7 cellular contexts compared by ENCODE assay signal in the genomic region with DNA sequence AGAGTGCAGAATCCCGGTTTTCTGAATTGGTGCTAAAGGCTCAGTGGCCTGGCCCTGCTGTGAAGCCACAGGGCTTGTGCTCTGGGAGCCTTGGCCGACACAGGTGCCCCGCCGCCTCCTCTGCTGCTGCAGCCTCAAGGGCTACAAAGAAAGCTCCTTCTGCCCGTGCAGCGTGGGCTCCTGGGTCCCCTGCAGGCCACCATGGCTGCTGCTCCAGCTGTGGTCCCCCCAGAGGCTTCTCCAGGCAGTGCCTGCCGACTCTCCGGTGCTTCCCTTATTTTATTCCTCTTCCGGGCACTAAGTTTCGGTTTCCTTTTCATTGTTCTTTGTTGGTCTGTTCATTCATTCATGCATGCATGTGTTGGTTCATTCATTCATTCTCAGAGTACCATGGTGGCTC. TPM values are rescaled to one million over a fixed set of nuclear protein-coding genes. Genes with fewer than 3 reads are reported as not detected.
DNase-seq lines count a peak whose midpoint lies in the region; ATAC-seq, FAIRE-seq and TF ChIP-seq lines count a peak whose summit lies in the region.

No MANE protein-coding gene starts in this region.

- H3K4me3 ChIP-seq in HEK293 (ENCODE audit: low read depth, low read length), result no peak overlapping the region

- peak overlapping the region; percentile 69 for H3K27ac Mint-ChIP-seq in activated B cell treated with CpG ODN at 0.5 μM for 24 hours
- peak overlapping the region; percentile 19 to 32 for H3K27ac Mint-ChIP-seq in natural killer cell treated with Interleukin-12 subunit alpha and Interleukin-12 subunit beta and Interleukin-15 and Interleukin-18, amount 100 ng/mL, for 72 hours

- no peak for TF ChIP-seq POLR2A in GM12892 (IDR thresholded peaks at IDR 0.05; ENCODE audit: low read depth, low read length)

- ATAC-seq in activated B cell treated with CpG ODN at 0.5 μM for 24 hours (ENCODE audit: low read depth) (no peak), HG03045 (IDR thresholded peaks at IDR 0.05; ENCODE audit: unreplicated experiment) (no peak)
- peak; percentile 42 to 72 for ATAC-seq in natural killer cell treated with Interleukin-12 subunit alpha and Interleukin-12 subunit beta and Interleukin-15 and Interleukin-18, amount 100 ng/mL, for 72 hours

- intact Hi-C loops in activated B cell treated with CpG ODN at 0.5 μM for 24 hours (cut with micrococcal nuclease), result no loop called here

- H3K4me3 Mint-ChIP-seq in activated B cell treated with CpG ODN at 0.5 μM for 24 hours, result peak overlapping the region; percentile 2
- H3K4me3 Mint-ChIP-seq in natural killer cell treated with Interleukin-12 subunit alpha and Interleukin-12 subunit beta and Interleukin-15 and Interleukin-18, amount 100 ng/mL, for 72 hours, result peak overlapping the region; percentile 66

- peaks cover 0 to 4% of the 10 kb centered on the region in 2 experiments; a peak in 1 of 3 replicates for H3K36me3 ChIP-seq in HEK293 (ENCODE audit: control insufficient read depth in 2 of 2, insufficient read depth in 1 of 2, low read length in 2 of 2)

- TF ChIP-seq CTCF in HEK293 (tag by site-specific recombination; IDR thresholded peaks at IDR 0.05) (0 out of 2 replicates have a peak, but pooled peaks have one; percentile 21), activated B cell treated with CpG ODN at 0.5 μM for 24 hours (IDR thresholded peaks at IDR 0.05) (no peak)

- H3K9me3 ChIP-seq in HEK293 (ENCODE audit: control insufficient read depth, insufficient read depth, low read depth, low read length), result no peaks in the 10 kb centered on the region

- no peak for FAIRE-seq in GM12892 (lab: Jason Lieb, UNC)

- POLR2A ChIA-PET in HEK293 (lab: Yijun Ruan, JAX) (no interaction called here), activated B cell treated with CpG ODN at 0.5 μM for 24 hours (lab: Charles Lee) (interaction anchor here (1.0 to 13.5 kb wide), 2 partner anchors 9 to 16 kb away, joined by 3 to 307 read pairs; no protein-coding TSS in a partner anchor)

- no peaks in the 10 kb centered on the region for H3K4me1 ChIP-seq in HEK293 (ENCODE audit: control insufficient read depth, insufficient read depth, low read length)

- no peaks in the 10 kb centered on the region for H3K9me3 Mint-ChIP-seq in activated B cell treated with CpG ODN at 0.5 μM for 24 hours
- H3K9me3 Mint-ChIP-seq in natural killer cell treated with Interleukin-12 subunit alpha and Interleukin-12 subunit beta and Interleukin-15 and Interleukin-18, amount 100 ng/mL, for 72 hours, result no peaks in the 10 kb centered on the region

- H3K27ac ChIP-seq in HEK293 (ENCODE audit: extremely low read depth, low read depth, low read length), result no peak overlapping the region

- peaks cover 8% of the 10 kb centered on the region for H3K36me3 Mint-ChIP-seq in activated B cell treated with CpG ODN at 0.5 μM for 24 hours (ENCODE audit: low read depth)
- no peaks in the 10 kb centered on the region for H3K36me3 Mint-ChIP-seq in natural killer cell treated with Interleukin-12 subunit alpha and Interleukin-12 subunit beta and Interleukin-15 and Interleukin-18, amount 100 ng/mL, for 72 hours

- H3K4me1 Mint-ChIP-seq in activated B cell treated with CpG ODN at 0.5 μM for 24 hours, result peaks cover 82% of the 10 kb centered on the region
- peaks cover 41 to 44% of the 10 kb centered on the region in 2 donors for H3K4me1 Mint-ChIP-seq in natural killer cell treated with Interleukin-12 subunit alpha and Interleukin-12 subunit beta and Interleukin-15 and Interleukin-18, amount 100 ng/mL, for 72 hours (ENCODE audit: low read depth in 2 of 2)

- DNase-seq in GM12892 (ENCODE audit: insufficient read length), result peak; percentile 61
- no peak for DNase-seq in activated B cell treated with CpG ODN at 0.5 μM for 24 hours
- no peak for DNase-seq in natural killer cell treated with Interleukin-12 subunit alpha and Interleukin-12 subunit beta and Interleukin-15 and Interleukin-18, amount 100 ng/mL, for 72 hours (ENCODE audit: low spot score)
- DNase-seq in DMS 273 (lab: John Stamatoyannopoulos, UW; ENCODE audit: unreplicated experiment), result no peak
- no peak for DNase-seq in COR-L47 (lab: John Stamatoyannopoulos, UW)

- no peaks in the 10 kb centered on the region for H3K27me3 Mint-ChIP-seq in activated B cell treated with CpG ODN at 0.5 μM for 24 hours
- no peaks in the 10 kb centered on the region for H3K27me3 Mint-ChIP-seq in natural killer cell treated with Interleukin-12 subunit alpha and Interleukin-12 subunit beta and Interleukin-15 and Interleukin-18, amount 100 ng/mL, for 72 hours

- CTCF ChIA-PET in HEK293 (lab: Yijun Ruan, JAX) (no interaction called here), activated B cell treated with CpG ODN at 0.5 μM for 24 hours (lab: Charles Lee) (interaction anchor here (1.7 kb wide), 1 partner anchor 12 kb away, joined by 5 read pairs; no protein-coding TSS in a partner anchor)

TF ChIP-seq in HEK293, 187 proteins besides CTCF, POLR2A, EP300 and RAD21 (continues in another document):
- TF ChIP-seq, protein P1, sequence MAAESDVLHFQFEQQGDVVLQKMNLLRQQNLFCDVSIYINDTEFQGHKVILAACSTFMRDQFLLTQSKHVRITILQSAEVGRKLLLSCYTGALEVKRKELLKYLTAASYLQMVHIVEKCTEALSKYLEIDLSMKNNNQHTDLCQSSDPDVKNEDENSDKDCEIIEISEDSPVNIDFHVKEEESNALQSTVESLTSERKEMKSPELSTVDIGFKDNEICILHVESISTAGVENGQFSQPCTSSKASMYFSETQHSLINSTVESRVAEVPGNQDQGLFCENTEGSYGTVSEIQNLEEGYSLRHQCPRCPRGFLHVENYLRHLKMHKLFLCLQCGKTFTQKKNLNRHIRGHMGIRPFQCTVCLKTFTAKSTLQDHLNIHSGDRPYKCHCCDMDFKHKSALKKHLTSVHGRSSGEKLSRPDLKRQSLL (tag by site-specific recombination; IDR thresholded peaks at IDR 0.05), result no peak
- TF ChIP-seq ZBTB8A (tag by site-specific recombination; IDR thresholded peaks at IDR 0.05) (no peak), ZNF776 (tag by site-specific recombination; IDR thresholded peaks at IDR 0.05; ENCODE audit: borderline replicate concordance) (no peak), ZNF571 (tag by site-specific recombination; IDR thresholded peaks at IDR 0.05) (no peak), ZNF223 (tag by site-specific recombination; IDR thresholded peaks at IDR 0.05) (no peak), PBX3 (CRISPR knock-in tag; IDR thresholded peaks at IDR 0.05) (no peak), ZNF391 (tag by site-specific recombination; IDR thresholded peaks at IDR 0.05; ENCODE audit: borderline replicate concordance, low read depth) (no peak), ZNF132 (tag by site-specific recombination; IDR thresholded peaks at IDR 0.05; ENCODE audit: borderline replicate concordance) (no peak), ZNF76 (tag by site-specific recombination; IDR thresholded peaks at IDR 0.05; ENCODE audit: borderline replicate concordance, low read depth) (no peak), ZFP37 (tag by site-specific recombination; IDR thresholded peaks at IDR 0.05) (no peak), ZSCAN18 (tag by site-specific recombination; IDR thresholded peaks at IDR 0.05) (no peak), MEIS1 (CRISPR knock-in tag; IDR thresholded peaks at IDR 0.05; ENCODE audit: borderline replicate concordance) (no peak), ZNF157 (tag by site-specific recombination; IDR thresholded peaks at IDR 0.05) (no peak)
- TF ChIP-seq, protein P2, sequence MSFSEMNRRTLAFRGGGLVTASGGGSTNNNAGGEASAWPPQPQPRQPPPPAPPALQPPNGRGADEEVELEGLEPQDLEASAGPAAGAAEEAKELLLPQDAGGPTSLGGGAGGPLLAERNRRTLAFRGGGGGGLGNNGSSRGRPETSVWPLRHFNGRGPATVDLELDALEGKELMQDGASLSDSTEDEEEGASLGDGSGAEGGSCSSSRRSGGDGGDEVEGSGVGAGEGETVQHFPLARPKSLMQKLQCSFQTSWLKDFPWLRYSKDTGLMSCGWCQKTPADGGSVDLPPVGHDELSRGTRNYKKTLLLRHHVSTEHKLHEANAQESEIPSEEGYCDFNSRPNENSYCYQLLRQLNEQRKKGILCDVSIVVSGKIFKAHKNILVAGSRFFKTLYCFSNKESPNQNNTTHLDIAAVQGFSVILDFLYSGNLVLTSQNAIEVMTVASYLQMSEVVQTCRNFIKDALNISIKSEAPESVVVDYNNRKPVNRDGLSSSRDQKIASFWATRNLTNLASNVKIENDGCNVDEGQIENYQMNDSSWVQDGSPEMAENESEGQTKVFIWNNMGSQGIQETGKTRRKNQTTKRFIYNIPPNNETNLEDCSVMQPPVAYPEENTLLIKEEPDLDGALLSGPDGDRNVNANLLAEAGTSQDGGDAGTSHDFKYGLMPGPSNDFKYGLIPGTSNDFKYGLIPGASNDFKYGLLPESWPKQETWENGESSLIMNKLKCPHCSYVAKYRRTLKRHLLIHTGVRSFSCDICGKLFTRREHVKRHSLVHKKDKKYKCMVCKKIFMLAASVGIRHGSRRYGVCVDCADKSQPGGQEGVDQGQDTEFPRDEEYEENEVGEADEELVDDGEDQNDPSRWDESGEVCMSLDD (tag by site-specific recombination; IDR thresholded peaks at IDR 0.05), result no peak

RNA-seq across cellular contexts. Expression of gene CMIP, which starts 53.1 kb away (rescaled TPM):
- 10.2 TPM for polyA plus RNA-seq in GM12892 (2012; ENCODE audit: missing spikeins)
- total RNA-seq in activated B cell treated with CpG ODN at 0.5 μM for 24 hours, result 62.4 and 76.3 TPM in 2 replicates
- total RNA-seq in natural killer cell treated with Interleukin-12 subunit alpha and Interleukin-12 subunit beta and Interleukin-15 and Interleukin-18, amount 100 ng/mL, for 72 hours, result 10 to 100 TPM; 48.0 to 57.6 TPM

Comparison
In these comparisons a context has a peak if more than half of its experiments do, and no peak if none do; other contexts are left out.
1. ATAC-seq: peak in natural killer cell treated with Interleukin-12 subunit alpha and Interleukin-12 subunit beta and Interleukin-15 and Interleukin-18, amount 100 ng/mL, for 72 hours (2 of 2); none in activated B cell treated with CpG ODN at 0.5 μM for 24 hours (single experiment) and HG03045 (single experiment).